ENCODE assay signal across 11 cellular contexts in the genomic region with DNA sequence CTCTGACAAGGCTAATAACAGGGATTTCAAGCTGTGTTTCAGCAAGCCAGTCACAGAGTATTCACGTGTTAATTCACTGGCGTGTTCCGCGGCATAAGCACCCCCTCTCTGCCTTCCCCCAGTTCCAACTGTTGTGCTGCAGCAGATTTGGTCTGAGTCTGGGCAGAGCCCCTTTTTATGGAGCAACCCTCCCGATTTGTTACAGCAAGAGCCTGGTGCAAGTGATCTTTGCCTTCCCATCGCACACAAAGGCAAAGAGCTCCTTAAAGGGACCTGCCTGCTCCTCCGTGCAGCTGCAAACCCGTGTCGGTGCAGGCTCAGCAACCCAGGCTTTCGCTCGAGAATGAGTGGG.
DNase-seq lines count a peak whose midpoint lies in the region; ATAC-seq and TF ChIP-seq lines count a peak whose summit lies in the region.
"Had no signal": no experiment of that assay in that cellular context is flagged by ENCODE, and none has a peak within 500 bp of the region (broad histone marks: within the 10 kb centered on the region; RNA-seq: fewer than 3 reads in every experiment).

No MANE protein-coding gene starts in this region.

- H3K9ac ChIP-seq in muscle layer of colon (ENCODE audit: low read length): no peak overlapping the region

- H3K4me1 Mint-ChIP-seq in stimulated activated naive B cell treated with anti-CD40 and anti-IgM and Interleukin-4, amounts not matched to agents 10 μg/mL and 1 μg/mL and 100 μg/mL, for 72 hours: peaks cover 0 to 10% of the 10 kb centered on the region in 2 donors

- no peaks in the 10 kb centered on the region for H3K9me3 ChIP-seq in muscle layer of colon (ENCODE audit: low read length)
- H3K9me3 ChIP-seq in thyroid gland: no peaks in the 10 kb centered on the region

- intact Hi-C loops in thyroid gland (cut with DNase I): no loop called here

- H3K36me3 Mint-ChIP-seq in stimulated activated naive B cell treated with anti-CD40 and anti-IgM and Interleukin-4, amounts not matched to agents 10 μg/mL and 1 μg/mL and 100 μg/mL, for 72 hours: no peaks in the 10 kb centered on the region

- peaks cover 8% of the 10 kb centered on the region for H3K4me1 ChIP-seq in muscle layer of colon (ENCODE audit: insufficient read depth, low read length)
- H3K4me1 ChIP-seq in thyroid gland: peaks cover 17 to 22% of the 10 kb centered on the region in 2 donors

- peaks cover 50 to 72% of the 10 kb centered on the region in 2 donors for H3K27me3 Mint-ChIP-seq in stimulated activated naive B cell treated with anti-CD40 and anti-IgM and Interleukin-4, amounts not matched to agents 10 μg/mL and 1 μg/mL and 100 μg/mL, for 72 hours

- 7 to 22% methylated on average over 7 to 11 of the region's 11 CpGs for WGBS in thyroid gland, 2 donors

- no peaks in the 10 kb centered on the region for H3K36me3 ChIP-seq in muscle layer of colon (ENCODE audit: insufficient read depth, low read length)
- no peaks in the 10 kb centered on the region for H3K36me3 ChIP-seq in thyroid gland

- H3K27ac ChIP-seq in muscle layer of colon (ENCODE audit: low read depth, low read length) (no peak overlapping the region), thyroid gland (no peak overlapping the region)
- H3K27ac ChIP-seq: HL-60 had no signal

- no peaks in the 10 kb centered on the region for H3K9me3 Mint-ChIP-seq in stimulated activated naive B cell treated with anti-CD40 and anti-IgM and Interleukin-4, amounts not matched to agents 10 μg/mL and 1 μg/mL and 100 μg/mL, for 72 hours
- H3K9me3 Mint-ChIP-seq: activated T-cell treated with anti-CD3 and anti-CD28 coated beads, Interleukin-2, amount 50 U/mL, for 24 hours had no signal

- H3K27me3 ChIP-seq in muscle layer of colon (ENCODE audit: control insufficient read depth in 1 of 2, insufficient read depth in 2 of 2, low read length in 2 of 2) (peaks cover 0 to 15% of the 10 kb centered on the region in 2 donors), thyroid gland (no peaks in the 10 kb centered on the region)

- TF ChIP-seq CTCF in thyroid gland (IDR thresholded peaks at IDR 0.05): no peak

- peak overlapping the region; percentile 9 to 72 for H3K4me3 ChIP-seq in muscle layer of colon (ENCODE audit: low read depth in 1 of 2, low read length in 2 of 2)
- peak overlapping the region; percentile 11 to 64 (median 40) for H3K4me3 ChIP-seq in thyroid gland (replicated peaks in 1 of 3)

- no peak overlapping the region for H3K27ac Mint-ChIP-seq in stimulated activated naive B cell treated with anti-CD40 and anti-IgM and Interleukin-4, amounts not matched to agents 10 μg/mL and 1 μg/mL and 100 μg/mL, for 72 hours
- H3K27ac Mint-ChIP-seq: activated T-cell treated with anti-CD3 and anti-CD28 coated beads, Interleukin-2, amount 50 U/mL, for 24 hours had no signal

- H3K4me3 Mint-ChIP-seq in stimulated activated naive B cell treated with anti-CD40 and anti-IgM and Interleukin-4, amounts not matched to agents 10 μg/mL and 1 μg/mL and 100 μg/mL, for 72 hours: no peak overlapping the region

- DNase-seq in NCI-H82 (lab: John Stamatoyannopoulos, UW): peak; percentile 61
- DNase-seq in NCI-H82 treated with DMSO at 0.1 percent for 48 hours (lab: John Stamatoyannopoulos, UW; ENCODE audit: unreplicated experiment): no peak
- DNase-seq in cerebellum (ENCODE audit: low spot score): peak; percentile 48
- peak; percentile 11 to 12 for DNase-seq in thyroid gland
- no peak for DNase-seq in stimulated activated naive B cell treated with anti-CD40 and anti-IgM and Interleukin-4, amounts not matched to agents 10 μg/mL and 1 μg/mL and 100 μg/mL, for 72 hours
- DNase-seq in T-helper 1 cell: no peak
- DNase-seq: NCI-H1436 had no signal

- TF ChIP-seq POLR2A in thyroid gland (IDR thresholded peaks at IDR 0.05): no peak

- no peak for ATAC-seq in stimulated activated naive B cell treated with anti-CD40 and anti-IgM and Interleukin-4, amounts not matched to agents 10 μg/mL and 1 μg/mL and 100 μg/mL, for 72 hours (replicated peaks)
- no peak for ATAC-seq in HG03565 (IDR thresholded peaks at IDR 0.05; ENCODE audit: unreplicated experiment)

Comparison
In these comparisons a context has a peak if more than half of its experiments do, and no peak if none do; other contexts are left out.
1. DNase-seq: peak in NCI-H82 (single experiment), cerebellum (single experiment) and thyroid gland (2 of 2); none in NCI-H82 treated with DMSO at 0.1 percent for 48 hours (single experiment), stimulated activated naive B cell treated with anti-CD40 and anti-IgM and Interleukin-4, amounts not matched to agents 10 μg/mL and 1 μg/mL and 100 μg/mL, for 72 hours (single experiment) and T-helper 1 cell (0 of 5).